ENCODE assay signal across 11 cellular contexts in the genomic region with DNA sequence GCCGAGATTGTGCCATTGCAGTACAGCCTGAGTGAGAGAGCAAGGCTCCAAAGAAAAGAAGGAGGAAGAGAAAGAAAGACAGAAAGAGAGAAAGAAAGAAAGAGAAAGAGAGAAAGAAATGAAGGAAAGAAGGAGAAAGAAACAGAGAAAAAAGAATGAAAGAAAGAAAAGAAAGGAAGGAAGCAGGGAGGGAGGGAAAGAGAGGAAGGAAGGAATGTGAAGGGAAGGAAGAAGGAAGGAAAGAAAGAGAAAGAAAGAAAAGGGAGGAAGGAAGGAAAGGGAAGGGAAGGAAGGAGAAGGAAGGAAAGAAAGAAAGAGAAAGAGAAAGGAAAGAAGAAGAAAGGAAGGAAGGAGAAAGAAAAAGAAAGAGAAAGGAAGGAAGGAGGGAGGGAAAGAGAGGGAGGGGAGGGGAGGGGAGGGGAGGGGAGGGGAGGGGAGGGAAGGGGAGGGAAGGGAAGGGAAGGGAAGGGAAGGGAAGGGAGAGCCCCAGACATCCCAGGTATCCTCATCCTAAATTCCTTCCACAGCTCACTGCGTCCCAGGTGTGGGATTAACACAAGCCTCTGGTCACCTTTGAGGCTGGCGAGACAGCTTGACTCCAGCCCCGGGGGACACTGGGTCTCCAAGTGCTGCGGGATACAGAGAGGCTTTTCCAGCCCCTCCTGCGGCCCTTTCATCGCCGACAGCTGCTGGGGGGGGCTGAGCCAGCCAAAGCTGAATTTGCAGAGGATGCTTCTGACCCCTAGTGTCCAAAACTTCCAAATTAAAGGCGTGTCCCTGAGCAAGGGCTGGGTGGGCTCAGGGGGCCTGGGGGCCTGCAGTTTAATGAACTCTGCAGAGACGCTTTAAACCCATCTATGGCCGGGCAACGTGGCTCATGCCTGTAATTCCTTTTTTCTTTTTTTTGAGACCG. TPM values are rescaled to one million over a fixed set of nuclear protein-coding genes. Genes with fewer than 3 reads are reported as not detected.
DNase-seq lines count a peak whose midpoint lies in the region.
"Had no signal": no experiment of that assay in that cellular context is flagged by ENCODE, and none has a peak within 500 bp of the region (broad histone marks: within the 10 kb centered on the region; RNA-seq: fewer than 3 reads in every experiment).

No MANE protein-coding gene starts in this region.

- peak overlapping the region; percentile 18 for H3K27ac Mint-ChIP-seq in activated naive CD8-positive, alpha-beta T cell

- H3K27me3 Mint-ChIP-seq in activated naive CD8-positive, alpha-beta T cell, result no peaks in the 10 kb centered on the region

- no peaks in the 10 kb centered on the region for H3K9me3 Mint-ChIP-seq in activated naive CD8-positive, alpha-beta T cell (ENCODE audit: low read depth)

- DNase-seq in activated effector memory CD4-positive, alpha-beta T cell treated with anti-CD3 and anti-CD28 coated beads, Interleukin-2, amount 50 U/mL, for 16 hours, result peak; percentile 72
- no peak for DNase-seq in activated effector memory CD4-positive, alpha-beta T cell treated with Interleukin-2 at 50 U/mL for 16 hours
- DNase-seq in Jurkat, Clone E6-1 (ENCODE audit: low read depth, low spot score), result peak; percentile 18
- DNase-seq in stimulated activated CD8-positive, alpha-beta memory T cell treated with anti-CD3 and anti-CD28 coated beads, Interleukin-4, amount 100 ng/mL, for 48 hours, result peak; percentile 50
- DNase-seq in germinal center (ENCODE audit: low spot score), result no peak
- DNase-seq in NCI-H2227 treated with DMSO at 0.1 percent for 48 hours (lab: John Stamatoyannopoulos, UW), result no peak
- no peak for DNase-seq in AG20443 (ENCODE audit: low spot score)
- DNase-seq: left ventricle myocardium inferior; NCI-H146; stimulated activated naive CD4-positive, alpha-beta T cell treated with Interleukin-2 at 50 U/mL for 16 hours had no signal

- peaks cover 23% of the 10 kb centered on the region for H3K4me1 Mint-ChIP-seq in activated naive CD8-positive, alpha-beta T cell (ENCODE audit: low read depth)

- no peak overlapping the region for H3K4me3 ChIP-seq in Jurkat, Clone E6-1 (ENCODE audit: low read length)
- H3K4me3 ChIP-seq: left ventricle myocardium inferior had no signal

- H3K4me3 Mint-ChIP-seq in activated naive CD8-positive, alpha-beta T cell, result no peak overlapping the region

- no peaks in the 10 kb centered on the region for H3K36me3 Mint-ChIP-seq in activated naive CD8-positive, alpha-beta T cell

RNA-seq across cellular contexts. Expression of a gene that starts 24.2 kb away (rescaled TPM):
- not detected for polyA plus RNA-seq in Jurkat, Clone E6-1 (2012; ENCODE audit: insufficient read depth, insufficient read length)

RNA-seq across cellular contexts. Expression of a gene that starts 32.0 kb away (rescaled TPM):
- polyA plus RNA-seq in Jurkat, Clone E6-1 (2012; ENCODE audit: insufficient read depth, insufficient read length), result not detected

Comparison
In these comparisons a context has a peak if more than half of its experiments do, and no peak if none do; other contexts are left out.
1. DNase-seq: peak in activated effector memory CD4-positive, alpha-beta T cell treated with anti-CD3 and anti-CD28 coated beads, Interleukin-2, amount 50 U/mL, for 16 hours (single experiment), Jurkat, Clone E6-1 (single experiment) and stimulated activated CD8-positive, alpha-beta memory T cell treated with anti-CD3 and anti-CD28 coated beads, Interleukin-4, amount 100 ng/mL, for 48 hours (single experiment); none in activated effector memory CD4-positive, alpha-beta T cell treated with Interleukin-2 at 50 U/mL for 16 hours (single experiment), germinal center (single experiment), NCI-H2227 treated with DMSO at 0.1 percent for 48 hours (single experiment) and AG20443 (single experiment).